26 cellular contexts compared by ENCODE assay signal in genomic region chr5:135655326-135655725, GRCh38.
"Had no signal": no experiment of that assay in that cellular context is flagged by ENCODE, and none has a peak within 500 bp of the region (broad histone marks: within the 10 kb centered on the region; RNA-seq: fewer than 3 reads in every experiment).

No MANE protein-coding gene starts in this region.

- H3K4me1 ChIP-seq: heart right ventricle, lower lobe of right lung, parathyroid adenoma, right atrium auricular region, stomach had no signal

- H3K4me3 Mint-ChIP-seq: natural killer cell; neural crest cell; stimulated activated effector memory CD8-positive, alpha-beta T cell treated with anti-CD3 and anti-CD28 coated beads, Interleukin-12 subunit alpha, Interleukin-12 subunit beta, amount 100 ng/mL, for 72 hours had no signal

- H3K4me1 Mint-ChIP-seq: natural killer cell; neural crest cell; stimulated activated effector memory CD8-positive, alpha-beta T cell treated with anti-CD3 and anti-CD28 coated beads, Interleukin-12 subunit alpha, Interleukin-12 subunit beta, amount 100 ng/mL, for 72 hours had no signal

- DNase-seq: dermis blood vessel endothelial cell; effector memory CD4-positive, alpha-beta T cell; esophagus squamous epithelium; foreskin melanocyte; glutamatergic neuron; heart right ventricle; kidney glomerular epithelial cell; left colon; left ventricle myocardium superior; lower lobe of right lung; natural killer cell; stimulated activated CD4-positive, alpha-beta T cell treated with anti-CD3 and anti-CD28 coated beads, Interleukin-2, amount 100 ng/mL, for 24 hours; stimulated activated CD4-positive, alpha-beta T cell treated with anti-CD3 and anti-CD28 coated beads, Interleukin-4, amount 100 ng/mL, for 24 hours; stimulated activated naive CD4-positive, alpha-beta T cell treated with Interleukin-2 at 50 U/mL for 16 hours; stomach; thyroid gland; trophoblast cell had no signal

- H3K4me3 ChIP-seq: coronary artery, esophagus squamous epithelium, heart right ventricle, lower lobe of right lung, right atrium auricular region, stomach, thyroid gland, vagina had no signal

- H3K27me3 ChIP-seq: esophagus squamous epithelium, neutrophil, right atrium auricular region, stomach, thyroid gland, vagina had no signal

- H3K27ac ChIP-seq: coronary artery, esophagus squamous epithelium, heart right ventricle, lower lobe of right lung, neutrophil, parathyroid adenoma, right atrium auricular region, stomach, thyroid gland, vagina had no signal

- H3K36me3 ChIP-seq: esophagus squamous epithelium, heart right ventricle, lower lobe of right lung, neutrophil, right atrium auricular region, stomach, thyroid gland, vagina had no signal

- H3K27ac Mint-ChIP-seq: natural killer cell; progenitor cell of endocrine pancreas; stimulated activated effector memory CD8-positive, alpha-beta T cell treated with anti-CD3 and anti-CD28 coated beads, Interleukin-12 subunit alpha, Interleukin-12 subunit beta, amount 100 ng/mL, for 72 hours had no signal

- H3K36me3 Mint-ChIP-seq: natural killer cell; stimulated activated effector memory CD8-positive, alpha-beta T cell treated with anti-CD3 and anti-CD28 coated beads, Interleukin-12 subunit alpha, Interleukin-12 subunit beta, amount 100 ng/mL, for 72 hours had no signal

- H3K9me3 ChIP-seq: esophagus squamous epithelium, lower lobe of right lung, neutrophil, right atrium auricular region, thyroid gland, vagina had no signal

- ATAC-seq: left colon; left ventricle myocardium superior; lower lobe of right lung; natural killer cell; sciatic nerve; stimulated activated effector memory CD8-positive, alpha-beta T cell treated with anti-CD3 and anti-CD28 coated beads, Interleukin-12 subunit alpha, Interleukin-12 subunit beta, amount 100 ng/mL, for 72 hours had no signal
